1 cellular context compared by ENCODE assay signal in genomic region chr14:23588884-23589598, GRCh38.
TF ChIP-seq lines count a peak whose summit lies in the region.

No MANE protein-coding gene starts in this region.

TF ChIP-seq in HepG2, 621 proteins besides CTCF, POLR2A, EP300 and RAD21 (continued from another document and continues in another):
- peak; percentile 75; the same call in 1 of the 2 replicates for TF ChIP-seq RERE (CRISPR knock-in tag; IDR thresholded peaks at IDR 0.05; ENCODE audit: low read depth)
- TF ChIP-seq ZBTB20 (CRISPR knock-in tag; IDR thresholded peaks at IDR 0.05; ENCODE audit: borderline replicate concordance, low read depth): peak; percentile 82; the same call in 1 of the 2 replicates
- peak; percentile 77; the same call in 1 of the 2 replicates for TF ChIP-seq ETS1 (CRISPR knock-in tag; IDR thresholded peaks at IDR 0.05)
- TF ChIP-seq REST (IDR thresholded peaks at IDR 0.05; ENCODE audit: borderline replicate concordance in 1 of 2, low read depth in 1 of 2, low read length in 2 of 2): no peak
- TF ChIP-seq GATA4 (IDR thresholded peaks at IDR 0.05; ENCODE audit: borderline replicate concordance, low read depth): peak; percentile 32; the same call in 1 of the 2 replicates
- TF ChIP-seq ZBTB39 (CRISPR knock-in tag; IDR thresholded peaks at IDR 0.05): peak; percentile 88
- TF ChIP-seq AHR (CRISPR knock-in tag; IDR thresholded peaks at IDR 0.05): peak; percentile 90
- peak; percentile 82 for TF ChIP-seq DRAP1 (CRISPR knock-in tag; IDR thresholded peaks at IDR 0.05)
- peak; percentile 92 for TF ChIP-seq ZNF737 (CRISPR knock-in tag; IDR thresholded peaks at IDR 0.05; ENCODE audit: borderline replicate concordance)
- no peak; the same call in 1 of the 2 replicates for TF ChIP-seq RFX5 (IDR thresholded peaks at IDR 0.05; ENCODE audit: low read depth, low read length)
- TF ChIP-seq ZNF468 (CRISPR knock-in tag; IDR thresholded peaks at IDR 0.05): no peak
- TF ChIP-seq ZFP37 (CRISPR knock-in tag; IDR thresholded peaks at IDR 0.05; ENCODE audit: borderline replicate concordance): no peak
- no peak for TF ChIP-seq ATF7 (IDR thresholded peaks at IDR 0.05)
- TF ChIP-seq ATF7 (CRISPR knock-in tag; IDR thresholded peaks at IDR 0.05): peak; percentile 90
- peak; percentile 79 for TF ChIP-seq NCOA2 (CRISPR knock-in tag; IDR thresholded peaks at IDR 0.05)
- TF ChIP-seq ZNF441 (CRISPR knock-in tag; IDR thresholded peaks at IDR 0.05; ENCODE audit: borderline replicate concordance): peak; percentile 63; the same call in 1 of the 2 replicates
- TF ChIP-seq ZNF580 (CRISPR knock-in tag; IDR thresholded peaks at IDR 0.05; ENCODE audit: borderline replicate concordance, low read depth): peak; percentile 100
- peak; percentile 91 for TF ChIP-seq POGZ (CRISPR knock-in tag; IDR thresholded peaks at IDR 0.05)
- peak; percentile 81; the same call in 1 of the 2 replicates for TF ChIP-seq ZNF652 (CRISPR knock-in tag; IDR thresholded peaks at IDR 0.05; ENCODE audit: borderline replicate concordance, low read depth)
- TF ChIP-seq ZNF24 (IDR thresholded peaks at IDR 0.05): peak; percentile 76; the same call in 1 of the 2 replicates
- peak; percentile 83 for TF ChIP-seq ZNF878 (CRISPR knock-in tag; IDR thresholded peaks at IDR 0.05)
- TF ChIP-seq ZNF513 (CRISPR knock-in tag; conservative IDR thresholded peaks at IDR 0.05): no peak
- TF ChIP-seq CAMTA2 (CRISPR knock-in tag; IDR thresholded peaks at IDR 0.05; ENCODE audit: borderline replicate concordance): peak; percentile 73; the same call in 1 of the 2 replicates
- TF ChIP-seq GTF2F1 (IDR thresholded peaks at IDR 0.05; ENCODE audit: low read length): 0 out of 2 replicates have a peak, but pooled peaks have one; percentile 46
- TF ChIP-seq MAF1 (CRISPR knock-in tag; IDR thresholded peaks at IDR 0.05; ENCODE audit: borderline replicate concordance): peak; percentile 50; the same call in 1 of the 2 replicates
- no peak for TF ChIP-seq HOXA9 (CRISPR knock-in tag; IDR thresholded peaks at IDR 0.05; ENCODE audit: borderline replicate concordance)
- no peak for TF ChIP-seq SYNCRIP (IDR thresholded peaks at IDR 0.05; ENCODE audit: insufficient read depth, low read depth, low read length)
- TF ChIP-seq ZNF207 (IDR thresholded peaks at IDR 0.05; ENCODE audit: borderline replicate concordance): no peak
- no peak for TF ChIP-seq ZNF10 (CRISPR knock-in tag; IDR thresholded peaks at IDR 0.05; ENCODE audit: borderline replicate concordance, low read depth)
- TF ChIP-seq ZBTB38 (CRISPR knock-in tag; IDR thresholded peaks at IDR 0.05): peak; percentile 98
- TF ChIP-seq ZNF383 (CRISPR knock-in tag; IDR thresholded peaks at IDR 0.05; ENCODE audit: borderline replicate concordance): no peak
- no peak for TF ChIP-seq NAIF1 (CRISPR knock-in tag; IDR thresholded peaks at IDR 0.05; ENCODE audit: borderline replicate concordance)
- no peak for TF ChIP-seq ZNF460 (CRISPR knock-in tag; IDR thresholded peaks at IDR 0.05; ENCODE audit: borderline replicate concordance)
- TF ChIP-seq IRF9 (CRISPR knock-in tag; IDR thresholded peaks at IDR 0.05; ENCODE audit: borderline replicate concordance): peak; percentile 98
- peak; percentile 99 for TF ChIP-seq ERF (CRISPR knock-in tag; IDR thresholded peaks at IDR 0.05)
- peak; percentile 99 for TF ChIP-seq SMAD3 (CRISPR knock-in tag; IDR thresholded peaks at IDR 0.05)
- peak; percentile 98 for TF ChIP-seq ZNF788 (CRISPR knock-in tag; IDR thresholded peaks at IDR 0.05; ENCODE audit: borderline replicate concordance)
- TF ChIP-seq SNAPC2 (CRISPR knock-in tag; IDR thresholded peaks at IDR 0.05): peak; percentile 96
- TF ChIP-seq TFDP2 (CRISPR knock-in tag; IDR thresholded peaks at IDR 0.05): peak; percentile 91
- TF ChIP-seq ATF6 (CRISPR knock-in tag; conservative IDR thresholded peaks at IDR 0.05): peak; percentile 96; the same call in 1 of the 2 replicates
- peak; percentile 79 for TF ChIP-seq ZFX (CRISPR knock-in tag; IDR thresholded peaks at IDR 0.05; ENCODE audit: low read depth)
- peak; percentile 73; the same call in 1 of the 2 replicates for TF ChIP-seq RBAK (CRISPR knock-in tag; IDR thresholded peaks at IDR 0.05)
- TF ChIP-seq ZSCAN20 (CRISPR knock-in tag; IDR thresholded peaks at IDR 0.05; ENCODE audit: borderline replicate concordance): no peak
- no peak for TF ChIP-seq PHB2 (IDR thresholded peaks at IDR 0.05; ENCODE audit: partially characterized antibody)
